ENCODE assay signal across 10 cellular contexts in genomic region chr1:214018605-214019268, GRCh38. TPM values are rescaled to one million over a fixed set of nuclear protein-coding genes. Genes with fewer than 3 reads are reported as not detected.
DNase-seq lines count a peak whose midpoint lies in the region; ATAC-seq, FAIRE-seq and TF ChIP-seq lines count a peak whose summit lies in the region.
"Had no signal": no experiment of that assay in that cellular context is flagged by ENCODE, and none has a peak within 500 bp of the region (broad histone marks: within the 10 kb centered on the region; RNA-seq: fewer than 3 reads in every experiment).

No MANE protein-coding gene starts in this region.

- CTCF ChIA-PET in WTC11 (lab: Charles Lee): no interaction called here
- CTCF ChIA-PET in CD8-positive, alpha-beta T cell (lab: Charles Lee): no interaction called here

- intact Hi-C loops in spleen (cut with DNase I; ENCODE audit: low total_unique reads): no loop called here
- intact Hi-C loops in CD8-positive, alpha-beta T cell (cut with DNase I, micrococcal nuclease): no loop called here

- no peak for FAIRE-seq in GM18507 (lab: Jason Lieb, UNC)

- DNase-seq in GM18507 (ENCODE audit: extremely low spot score, insufficient read length, low read depth) (peak; percentile 15), NCI-H2029 treated with DMSO at 0.1 percent for 48 hours (lab: John Stamatoyannopoulos, UW) (peak; percentile 63), upper lobe of left lung (no peak), WTC11 (ENCODE audit: low spot score) (no peak), spleen (no peak)
- no peak for DNase-seq in CD8-positive, alpha-beta T cell
- DNase-seq: activated naive CD8-positive, alpha-beta T cell treated with anti-CD3 and anti-CD28 coated beads, Interleukin-2, amount 50 U/mL, for 24 hours; foreskin melanocyte had no signal

- TF ChIP-seq POLR2A in upper lobe of left lung (IDR thresholded peaks at IDR 0.05) (no peak), spleen (IDR thresholded peaks at IDR 0.05) (no peak)

- 25% methylated on average over 6 of the region's 6 CpGs for WGBS in liver
- WGBS in upper lobe of left lung, 2 donors: 66% methylated on average over 6 of the region's 6 CpGs
- 62 to 73% (median 64%) methylated on average over 6 of the region's 6 CpGs for WGBS in spleen, 5 donors

- H3K9ac ChIP-seq in liver (ENCODE audit: low read depth in 1 of 2, low read length in 2 of 2): no peak overlapping the region

- no peak for TF ChIP-seq CTCF in liver (IDR thresholded peaks at IDR 0.05; ENCODE audit: low read depth, low read length, missing input control)
- TF ChIP-seq CTCF in upper lobe of left lung (IDR thresholded peaks at IDR 0.05): no peak
- no peak for TF ChIP-seq CTCF in WTC11 (IDR thresholded peaks at IDR 0.05)
- TF ChIP-seq CTCF in spleen (IDR thresholded peaks at IDR 0.05 in 8 of 11, conservative IDR thresholded peaks at IDR 0.05 in 3 of 11): no peak
- no peak for TF ChIP-seq CTCF in CD8-positive, alpha-beta T cell (IDR thresholded peaks at IDR 0.05)

- H3K36me3 ChIP-seq in liver (ENCODE audit: control insufficient read depth in 4 of 4, insufficient read depth in 3 of 4, low read depth in 1 of 4, low read length in 3 of 4) (peaks cover 3 to 41% (median 32%) of the 10 kb centered on the region in 4 donors), upper lobe of left lung (no peaks in the 10 kb centered on the region), spleen (peaks cover 0 to 4% (median 0%) of the 10 kb centered on the region in 6 donors)
- no peaks in the 10 kb centered on the region for H3K36me3 ChIP-seq in CD8-positive, alpha-beta T cell (ENCODE audit: insufficient read depth, low read length)

- TF ChIP-seq EP300 in upper lobe of left lung (IDR thresholded peaks at IDR 0.05): no peak

- no peaks in the 10 kb centered on the region for H3K9me3 Mint-ChIP-seq in WTC11
- H3K9me3 Mint-ChIP-seq in CD8-positive, alpha-beta T cell: no peaks in the 10 kb centered on the region
- H3K9me3 Mint-ChIP-seq: activated naive CD8-positive, alpha-beta T cell treated with anti-CD3 and anti-CD28 coated beads, Interleukin-2, amount 50 U/mL, for 24 hours had no signal

- H3K27me3 ChIP-seq in liver (ENCODE audit: control insufficient read depth in 4 of 4, insufficient read depth in 4 of 4, low read length in 3 of 4) (no peaks in the 10 kb centered on the region), upper lobe of left lung (no peaks in the 10 kb centered on the region), spleen (replicated peaks in 1 of 7) (no peaks in the 10 kb centered on the region)
- H3K27me3 ChIP-seq in CD8-positive, alpha-beta T cell (ENCODE audit: insufficient read depth, low read length): no peaks in the 10 kb centered on the region

- H3K4me3 Mint-ChIP-seq in WTC11: no peak overlapping the region
- no peak overlapping the region for H3K4me3 Mint-ChIP-seq in CD8-positive, alpha-beta T cell
- H3K4me3 Mint-ChIP-seq: activated naive CD8-positive, alpha-beta T cell treated with anti-CD3 and anti-CD28 coated beads, Interleukin-2, amount 50 U/mL, for 24 hours had no signal

- no peak for TF ChIP-seq RAD21 in liver (IDR thresholded peaks at IDR 0.05)

- H3K4me1 ChIP-seq in liver (ENCODE audit: control insufficient read depth in 4 of 4, insufficient read depth in 4 of 4, low read length in 3 of 4) (peaks cover 8 to 84% (median 52%) of the 10 kb centered on the region in 4 donors), upper lobe of left lung (no peaks in the 10 kb centered on the region), spleen (peaks cover 0 to 13% (median 0%) of the 10 kb centered on the region in 6 donors)
- no peaks in the 10 kb centered on the region for H3K4me1 ChIP-seq in CD8-positive, alpha-beta T cell (ENCODE audit: insufficient read depth, low read length)

- H3K27ac ChIP-seq in liver (ENCODE audit: low read depth in 1 of 2, low read length in 2 of 2): peak overlapping the region; percentile 28 to 50
- H3K27ac ChIP-seq in upper lobe of left lung: no peak overlapping the region
- peak overlapping the region in 3 of 8 donors; percentile 6 to 36 (median 27) for H3K27ac ChIP-seq in spleen
- no peak overlapping the region for H3K27ac ChIP-seq in CD8-positive, alpha-beta T cell (ENCODE audit: low read depth, low read length)

- POLR2A ChIA-PET in WTC11 (lab: Charles Lee): no interaction called here
- POLR2A ChIA-PET in CD8-positive, alpha-beta T cell (lab: Charles Lee): no interaction called here

- no peaks in the 10 kb centered on the region for H3K27me3 Mint-ChIP-seq in WTC11 (ENCODE audit: low read depth)
- H3K27me3 Mint-ChIP-seq in CD8-positive, alpha-beta T cell (ENCODE audit: low read depth): no peaks in the 10 kb centered on the region

- H3K9me3 ChIP-seq in liver (ENCODE audit: control insufficient read depth in 4 of 4, low read length in 3 of 4): no peaks in the 10 kb centered on the region
- H3K9me3 ChIP-seq in upper lobe of left lung: no peaks in the 10 kb centered on the region
- no peaks in the 10 kb centered on the region for H3K9me3 ChIP-seq in spleen
- H3K9me3 ChIP-seq in CD8-positive, alpha-beta T cell (ENCODE audit: low read length): no peaks in the 10 kb centered on the region

- H3K4me1 Mint-ChIP-seq in WTC11: peaks cover 39% of the 10 kb centered on the region
- no peaks in the 10 kb centered on the region for H3K4me1 Mint-ChIP-seq in CD8-positive, alpha-beta T cell (ENCODE audit: low read depth)
- H3K4me1 Mint-ChIP-seq: activated naive CD8-positive, alpha-beta T cell treated with anti-CD3 and anti-CD28 coated beads, Interleukin-2, amount 50 U/mL, for 24 hours had no signal

- no peaks in the 10 kb centered on the region for H3K36me3 Mint-ChIP-seq in WTC11
- H3K36me3 Mint-ChIP-seq in CD8-positive, alpha-beta T cell: no peaks in the 10 kb centered on the region

- ATAC-seq in GM21717 (IDR thresholded peaks at IDR 0.05; ENCODE audit: unreplicated experiment) (peak; percentile 88), upper lobe of left lung (ENCODE audit: low FRiP score in 2 of 2) (no peak), WTC11 (no peak)
- no peak for ATAC-seq in CD8-positive, alpha-beta T cell
- ATAC-seq: activated naive CD8-positive, alpha-beta T cell treated with anti-CD3 and anti-CD28 coated beads, Interleukin-2, amount 50 U/mL, for 24 hours had no signal

- H3K4me3 ChIP-seq in liver (ENCODE audit: low read depth in 1 of 3, low read length in 3 of 3) (no peak overlapping the region), upper lobe of left lung (no peak overlapping the region), spleen (no peak overlapping the region)
- H3K4me3 ChIP-seq in CD8-positive, alpha-beta T cell (ENCODE audit: low read depth, low read length): no peak overlapping the region

- H3K27ac Mint-ChIP-seq in WTC11: no peak overlapping the region
- H3K27ac Mint-ChIP-seq in CD8-positive, alpha-beta T cell: no peak overlapping the region
- H3K27ac Mint-ChIP-seq: activated naive CD8-positive, alpha-beta T cell treated with anti-CD3 and anti-CD28 coated beads, Interleukin-2, amount 50 U/mL, for 24 hours had no signal

TF ChIP-seq in liver, 16 proteins besides CTCF, POLR2A, EP300 and RAD21 (continues in another document):
- no peak for TF ChIP-seq ZBTB33 (IDR thresholded peaks at IDR 0.05)
- peak; percentile 33 for TF ChIP-seq YY1 (IDR thresholded peaks at IDR 0.05)
- no peak for TF ChIP-seq MAX (IDR thresholded peaks at IDR 0.05)
- TF ChIP-seq EGR1 (IDR thresholded peaks at IDR 0.05; ENCODE audit: low read depth in 2 of 2): no peak
- TF ChIP-seq RXRA (IDR thresholded peaks at IDR 0.05): no peak

TF ChIP-seq in WTC11, 78 proteins besides CTCF, POLR2A, EP300 and RAD21 (continues in another document):
- TF ChIP-seq OVOL2 (CRISPR knock-in tag; IDR thresholded peaks at IDR 0.05; ENCODE audit: borderline replicate concordance): no peak
- TF ChIP-seq GABPB1 (CRISPR knock-in tag; IDR thresholded peaks at IDR 0.05): no peak
- no peak for TF ChIP-seq GTF2I (CRISPR knock-in tag; conservative IDR thresholded peaks at IDR 0.05)
- TF ChIP-seq CDX4 (CRISPR knock-in tag; IDR thresholded peaks at IDR 0.05; ENCODE audit: borderline replicate concordance): no peak
- no peak for TF ChIP-seq ATF3 (CRISPR knock-in tag; conservative IDR thresholded peaks at IDR 0.05)
- TF ChIP-seq STAT6 (CRISPR knock-in tag; conservative IDR thresholded peaks at IDR 0.05; ENCODE audit: low read depth): no peak
- no peak for TF ChIP-seq FOXK1 (CRISPR knock-in tag; IDR thresholded peaks at IDR 0.05)
- TF ChIP-seq SP1 (CRISPR knock-in tag; conservative IDR thresholded peaks at IDR 0.05): no peak
- no peak for TF ChIP-seq ZNF423 (CRISPR knock-in tag; IDR thresholded peaks at IDR 0.05)

RNA-seq across cellular contexts. Expression of gene PROX1, which starts 31.0 kb away (rescaled TPM):
- total RNA-seq in liver (100 to 1,000 TPM in 1 of 2 donors, 10 to 100 TPM in 1; 23.2 to 101 TPM), upper lobe of left lung (10 to 100 TPM in 1 of 6 donors, 1 to 10 TPM in 5; 2.3 to 11.1 (median 3.8) TPM), WTC11 (2021) (3.0 to 3.8 TPM (median 3.3 TPM) in 3 replicates), spleen (100 to 1,000 TPM in 2 of 7 donors, 10 to 100 TPM in 5; 31.1 to 114 (median 66.4) TPM)
- polyA plus RNA-seq in liver (10 to 100 TPM; 18.3 to 39.4 TPM), spleen (1 to 10 TPM in 2 of 3 donors, under 1 TPM in 1; 0.70 to 3.4 (median 1.2) TPM)
- total RNA-seq in CD8-positive, alpha-beta T cell: not detected

Comparison
In these comparisons a context has a peak if more than half of its experiments do, and no peak if none do; other contexts are left out.
1. DNase-seq: peak in GM18507 (single experiment) and NCI-H2029 treated with DMSO at 0.1 percent for 48 hours (single experiment); none in upper lobe of left lung (0 of 2), WTC11 (single experiment), spleen (single experiment) and CD8-positive, alpha-beta T cell (0 of 7).
2. H3K27ac ChIP-seq: peak in liver (2 of 2); none in upper lobe of left lung (0 of 4) and CD8-positive, alpha-beta T cell (single experiment).